In genomic region chr3:39185326-39185958, GRCh38 we compare ENCODE assay signal across 27 cellular contexts. TPM values are rescaled to one million over a fixed set of nuclear protein-coding genes. Genes with fewer than 3 reads are reported as not detected.
DNase-seq lines count a peak whose midpoint lies in the region; ATAC-seq and TF ChIP-seq lines count a peak whose summit lies in the region.
"Had no signal": no experiment of that assay in that cellular context is flagged by ENCODE, and none has a peak within 500 bp of the region (broad histone marks: within the 10 kb centered on the region; RNA-seq: fewer than 3 reads in every experiment).

No MANE protein-coding gene starts in this region.

- no peak overlapping the region for H4K8ac ChIP-seq in neuronal stem cell (ENCODE audit: low read depth, low read length)

- peak overlapping the region; percentile 85 for H2BK15ac ChIP-seq in neuronal stem cell (ENCODE audit: low read length)

- no peak overlapping the region for H3K4me2 ChIP-seq in neuronal stem cell (ENCODE audit: insufficient read depth, low read length, poor library complexity, severe bottlenecking)
- H3K4me2 ChIP-seq: GM23338, PC-9 had no signal

- WGBS in neuronal stem cell (ENCODE audit: extremely low coverage in 2 of 2, insufficient read length in 2 of 2, insufficient replicate concordance in 1 of 2), 2 donors = no CpG with 5 or more reads among the region's 9 CpGs

- H3K4me1 Mint-ChIP-seq in activated CD8-positive, alpha-beta memory T cell treated with anti-CD3 and anti-CD28 coated beads, Interleukin-2, amount 10 ng/mL, durations not matched to agents 7 days and 5 days = peaks cover 10% of the 10 kb centered on the region
- peaks cover 45% of the 10 kb centered on the region for H3K4me1 Mint-ChIP-seq in brain
- H3K4me1 Mint-ChIP-seq in stimulated activated naive B cell treated with anti-CD40 and anti-IgM and Interleukin-4, amounts not matched to agents 10 μg/mL and 1 μg/mL and 100 μg/mL, for 72 hours = peaks cover 18 to 23% of the 10 kb centered on the region in 2 donors
- peaks cover 7 to 17% (median 14%) of the 10 kb centered on the region in 4 donors for H3K4me1 Mint-ChIP-seq in naive thymus-derived CD8-positive, alpha-beta T cell

- peaks cover 0 to 3% (median 0%) of the 10 kb centered on the region in 3 experiments for H3K27me3 ChIP-seq in neuronal stem cell (ENCODE audit: control insufficient read depth in 3 of 3, insufficient read depth in 3 of 3, low read depth in 1 of 3, low read length in 3 of 3)
- H3K27me3 ChIP-seq: BLaER1 treated with 17β-estradiol and CSF1 and Interleukin-3, amounts not matched to agents 10 nM and 100 nM; SJCRH30 had no signal

- DNase-seq in activated CD8-positive, alpha-beta memory T cell treated with anti-CD3 and anti-CD28 coated beads, Interleukin-2, amount 50 U/mL, for 48 hours = peak; percentile 45
- no peak for DNase-seq in activated CD8-positive, alpha-beta memory T cell treated with anti-CD3 and anti-CD28 coated beads, Interleukin-2, amount 10 ng/mL, durations not matched to agents 7 days and 5 days
- DNase-seq in neuronal stem cell (ENCODE audit: low spot score) = no peak
- no peak for DNase-seq in stimulated activated naive B cell treated with anti-CD40 and anti-IgM and Interleukin-4, amounts not matched to agents 10 μg/mL and 1 μg/mL and 100 μg/mL, for 72 hours
- DNase-seq in naive thymus-derived CD8-positive, alpha-beta T cell = no peak
- DNase-seq: AML-193; CD4-positive, alpha-beta T cell; COR-L47; DMS53; IMR-90; KG1; MM.1S; NCI-H2081; NCI-H2227 treated with DMSO at 0.1 percent for 48 hours; NCI-H526 treated with DMSO at 0.1 percent for 48 hours; PC-9; SJCRH30 had no signal

- no peak overlapping the region for H3K27ac ChIP-seq in neuronal stem cell (replicated peaks; ENCODE audit: low read length)
- H3K27ac ChIP-seq: BLaER1 treated with 17β-estradiol and CSF1 and Interleukin-3, amounts not matched to agents 10 nM and 100 nM; PC-9; SJCRH30 had no signal

- H2BK12ac ChIP-seq in neuronal stem cell (ENCODE audit: low read length) = peak overlapping the region; percentile 1

- peak overlapping the region; percentile 36 for H2BK5ac ChIP-seq in neuronal stem cell (ENCODE audit: low read length)

- ATAC-seq in activated CD8-positive, alpha-beta memory T cell treated with anti-CD3 and anti-CD28 coated beads, Interleukin-2, amount 10 ng/mL, durations not matched to agents 7 days and 5 days = no peak
- no peak for ATAC-seq in stimulated activated naive B cell treated with anti-CD40 and anti-IgM and Interleukin-4, amounts not matched to agents 10 μg/mL and 1 μg/mL and 100 μg/mL, for 72 hours (replicated peaks)
- ATAC-seq in naive thymus-derived CD8-positive, alpha-beta T cell = no peak
- ATAC-seq in HG03039 (IDR thresholded peaks at IDR 0.05; ENCODE audit: unreplicated experiment) = no peak
- ATAC-seq: GM23338, Right ventricle myocardium inferior had no signal

- POLR2A ChIA-PET in naive thymus-derived CD8-positive, alpha-beta T cell (lab: Charles Lee) = interaction anchor here (0.5 kb wide), 1 partner anchor 67 kb away, joined by 4 read pairs; no protein-coding TSS in a partner anchor

- H4K91ac ChIP-seq in neuronal stem cell (ENCODE audit: low read depth, low read length, poor library complexity) = peak overlapping the region; percentile 67

- no peaks in the 10 kb centered on the region for H3K9me3 Mint-ChIP-seq in activated CD8-positive, alpha-beta memory T cell treated with anti-CD3 and anti-CD28 coated beads, Interleukin-2, amount 10 ng/mL, durations not matched to agents 7 days and 5 days (ENCODE audit: low read depth)
- H3K9me3 Mint-ChIP-seq in brain = peaks cover 0 to 3% (median 0%) of the 10 kb centered on the region in 5 experiments
- no peaks in the 10 kb centered on the region for H3K9me3 Mint-ChIP-seq in stimulated activated naive B cell treated with anti-CD40 and anti-IgM and Interleukin-4, amounts not matched to agents 10 μg/mL and 1 μg/mL and 100 μg/mL, for 72 hours
- no peaks in the 10 kb centered on the region for H3K9me3 Mint-ChIP-seq in naive thymus-derived CD8-positive, alpha-beta T cell
- H3K9me3 Mint-ChIP-seq: CD4-positive, alpha-beta T cell; GM23338 had no signal

- no peaks in the 10 kb centered on the region for H3K36me3 ChIP-seq in neuronal stem cell (replicated peaks in 1 of 2; ENCODE audit: control insufficient read depth in 2 of 2, insufficient read depth in 2 of 2, low read length in 2 of 2)
- H3K36me3 ChIP-seq: BLaER1 treated with 17β-estradiol and CSF1 and Interleukin-3, amounts not matched to agents 10 nM and 100 nM; HAP-1; SJCRH30 had no signal

- H3K79me1 ChIP-seq in neuronal stem cell (ENCODE audit: low read depth, low read length) = no peaks in the 10 kb centered on the region

- no peak overlapping the region for H3K14ac ChIP-seq in neuronal stem cell (ENCODE audit: low read length)

- no peak overlapping the region for H3K4ac ChIP-seq in neuronal stem cell (ENCODE audit: low read length)

- no peak overlapping the region for H3K4me3 Mint-ChIP-seq in activated CD8-positive, alpha-beta memory T cell treated with anti-CD3 and anti-CD28 coated beads, Interleukin-2, amount 10 ng/mL, durations not matched to agents 7 days and 5 days
- H3K4me3 Mint-ChIP-seq in brain = no peak overlapping the region
- no peak overlapping the region for H3K4me3 Mint-ChIP-seq in stimulated activated naive B cell treated with anti-CD40 and anti-IgM and Interleukin-4, amounts not matched to agents 10 μg/mL and 1 μg/mL and 100 μg/mL, for 72 hours
- no peak overlapping the region for H3K4me3 Mint-ChIP-seq in naive thymus-derived CD8-positive, alpha-beta T cell
- H3K4me3 Mint-ChIP-seq: CD4-positive, alpha-beta T cell; GM23338 had no signal

- peak overlapping the region; percentile 86 for H2AK5ac ChIP-seq in neuronal stem cell (ENCODE audit: low read depth, low read length)

- no peak overlapping the region for H3K27ac Mint-ChIP-seq in activated CD8-positive, alpha-beta memory T cell treated with anti-CD3 and anti-CD28 coated beads, Interleukin-2, amount 10 ng/mL, durations not matched to agents 7 days and 5 days
- peak overlapping the region in 3 of 5 experiments; percentile 24 to 53 (median 41) for H3K27ac Mint-ChIP-seq in brain
- H3K27ac Mint-ChIP-seq in stimulated activated naive B cell treated with anti-CD40 and anti-IgM and Interleukin-4, amounts not matched to agents 10 μg/mL and 1 μg/mL and 100 μg/mL, for 72 hours = peak overlapping the region; percentile 69
- peak overlapping the region in 2 of 10 donors; percentile 21 to 63 for H3K27ac Mint-ChIP-seq in naive thymus-derived CD8-positive, alpha-beta T cell
- H3K27ac Mint-ChIP-seq: CD4-positive, alpha-beta T cell; GM23338 had no signal

- TF ChIP-seq CTCF in brain (conservative IDR thresholded peaks at IDR 0.05) = no peak

- peak overlapping the region; percentile 44 for H3K18ac ChIP-seq in neuronal stem cell (ENCODE audit: low read length)

- H3K4me1 ChIP-seq in neuronal stem cell (ENCODE audit: control insufficient read depth in 2 of 2, insufficient read depth in 1 of 2, low read depth in 1 of 2, low read length in 2 of 2) = peaks cover 1 to 2% of the 10 kb centered on the region in 2 donors

- CTCF ChIA-PET in activated CD8-positive, alpha-beta memory T cell treated with anti-CD3 and anti-CD28 coated beads, Interleukin-2, amount 10 ng/mL, durations not matched to agents 7 days and 5 days (lab: Charles Lee) = interaction anchor here (1.0 to 16.2 kb wide), 3 partner anchors 76 to 103 kb away, joined by 3 to 389 read pairs (median 3); no protein-coding TSS in a partner anchor

- peak overlapping the region; percentile 92 for H2BK120ac ChIP-seq in neuronal stem cell (ENCODE audit: low read depth, low read length)

- no peak overlapping the region for H3K4me3 ChIP-seq in neuronal stem cell (ENCODE audit: low read length in 2 of 2)
- H3K4me3 ChIP-seq: BLaER1 treated with 17β-estradiol and CSF1 and Interleukin-3, amounts not matched to agents 10 nM and 100 nM; GM23338; HAP-1; PC-9; SJCRH30 had no signal

- peak overlapping the region; percentile 38 for H3K23ac ChIP-seq in neuronal stem cell (ENCODE audit: low read depth, low read length, poor library complexity)

- H3K9ac ChIP-seq in neuronal stem cell (ENCODE audit: low read depth, low read length, poor library complexity) = no peak overlapping the region
- H3K9ac ChIP-seq: BLaER1 treated with 17β-estradiol and CSF1 and Interleukin-3, amounts not matched to agents 10 nM and 100 nM had no signal

- H3K9me3 ChIP-seq in neuronal stem cell (replicated peaks in 1 of 2; ENCODE audit: control insufficient read depth in 2 of 2, insufficient read depth in 1 of 2, low read depth in 1 of 2, low read length in 2 of 2) = no peaks in the 10 kb centered on the region
- H3K9me3 ChIP-seq: BLaER1 treated with 17β-estradiol and CSF1 and Interleukin-3, amounts not matched to agents 10 nM and 100 nM; HAP-1; SJCRH30 had no signal

- H3K27me3 Mint-ChIP-seq in activated CD8-positive, alpha-beta memory T cell treated with anti-CD3 and anti-CD28 coated beads, Interleukin-2, amount 10 ng/mL, durations not matched to agents 7 days and 5 days = no peaks in the 10 kb centered on the region
- H3K27me3 Mint-ChIP-seq in brain = peaks cover 3% of the 10 kb centered on the region
- H3K27me3 Mint-ChIP-seq in stimulated activated naive B cell treated with anti-CD40 and anti-IgM and Interleukin-4, amounts not matched to agents 10 μg/mL and 1 μg/mL and 100 μg/mL, for 72 hours = no peaks in the 10 kb centered on the region
- no peaks in the 10 kb centered on the region for H3K27me3 Mint-ChIP-seq in naive thymus-derived CD8-positive, alpha-beta T cell
- H3K27me3 Mint-ChIP-seq: CD4-positive, alpha-beta T cell had no signal

- H3K36me3 Mint-ChIP-seq in activated CD8-positive, alpha-beta memory T cell treated with anti-CD3 and anti-CD28 coated beads, Interleukin-2, amount 10 ng/mL, durations not matched to agents 7 days and 5 days = no peaks in the 10 kb centered on the region
- no peaks in the 10 kb centered on the region for H3K36me3 Mint-ChIP-seq in brain
- peaks cover 0 to 8% of the 10 kb centered on the region in 2 donors for H3K36me3 Mint-ChIP-seq in stimulated activated naive B cell treated with anti-CD40 and anti-IgM and Interleukin-4, amounts not matched to agents 10 μg/mL and 1 μg/mL and 100 μg/mL, for 72 hours
- no peaks in the 10 kb centered on the region for H3K36me3 Mint-ChIP-seq in naive thymus-derived CD8-positive, alpha-beta T cell

- H2AFZ ChIP-seq in neuronal stem cell (ENCODE audit: low read length) = no peak overlapping the region
- H2AFZ ChIP-seq: GM23338, PC-9 had no signal

RNA-seq across cellular contexts. Expression of gene XIRP1, which starts 7.0 kb away (rescaled TPM):
- 1 to 10 TPM in 1 of 2 experiments, under 1 TPM in 1; 0.06 to 1.0 TPM for total RNA-seq in activated CD8-positive, alpha-beta memory T cell treated with anti-CD3 and anti-CD28 coated beads, Interleukin-2, amount 10 ng/mL, durations not matched to agents 7 days and 5 days
- polyA plus RNA-seq in brain (ENCODE audit: insufficient read depth, low read depth, low replicate concordance) = not detected
- polyA plus RNA-seq in neuronal stem cell (2013, experiment 1 of 2) = not detected
- 0.01 TPM for polyA plus RNA-seq in neuronal stem cell (2013, experiment 2 of 2)
- total RNA-seq in naive thymus-derived CD8-positive, alpha-beta T cell = not detected
- not detected for polyA plus RNA-seq in naive thymus-derived CD8-positive, alpha-beta T cell
- total RNA-seq: CD4-positive, alpha-beta T cell; Daoy; G401; GM23338; NCI-H460; PC-9 had no signal
- polyA plus RNA-seq: AG04450, GM23338 had no signal

RNA-seq across cellular contexts. Expression of gene CSRNP1, which starts 32.1 kb away (rescaled TPM):
- 10 to 100 TPM; 15.6 to 20.2 TPM for total RNA-seq in activated CD8-positive, alpha-beta memory T cell treated with anti-CD3 and anti-CD28 coated beads, Interleukin-2, amount 10 ng/mL, durations not matched to agents 7 days and 5 days
- polyA plus RNA-seq in brain (ENCODE audit: insufficient read depth, low read depth, low replicate concordance) = 9.0 TPM
- polyA plus RNA-seq in neuronal stem cell (2013, experiment 1 of 2) = 4.6 TPM
- 4.5 TPM for polyA plus RNA-seq in neuronal stem cell (2013, experiment 2 of 2)
- 10 to 100 TPM; 15.0 to 17.4 TPM for total RNA-seq in naive thymus-derived CD8-positive, alpha-beta T cell
- 10 to 100 TPM in 2 of 3 donors, 1 to 10 TPM in 1; 8.0 to 17.1 (median 10.9) TPM for polyA plus RNA-seq in naive thymus-derived CD8-positive, alpha-beta T cell
